ENCODE assay signal across 8 cellular contexts in the genomic region with DNA sequence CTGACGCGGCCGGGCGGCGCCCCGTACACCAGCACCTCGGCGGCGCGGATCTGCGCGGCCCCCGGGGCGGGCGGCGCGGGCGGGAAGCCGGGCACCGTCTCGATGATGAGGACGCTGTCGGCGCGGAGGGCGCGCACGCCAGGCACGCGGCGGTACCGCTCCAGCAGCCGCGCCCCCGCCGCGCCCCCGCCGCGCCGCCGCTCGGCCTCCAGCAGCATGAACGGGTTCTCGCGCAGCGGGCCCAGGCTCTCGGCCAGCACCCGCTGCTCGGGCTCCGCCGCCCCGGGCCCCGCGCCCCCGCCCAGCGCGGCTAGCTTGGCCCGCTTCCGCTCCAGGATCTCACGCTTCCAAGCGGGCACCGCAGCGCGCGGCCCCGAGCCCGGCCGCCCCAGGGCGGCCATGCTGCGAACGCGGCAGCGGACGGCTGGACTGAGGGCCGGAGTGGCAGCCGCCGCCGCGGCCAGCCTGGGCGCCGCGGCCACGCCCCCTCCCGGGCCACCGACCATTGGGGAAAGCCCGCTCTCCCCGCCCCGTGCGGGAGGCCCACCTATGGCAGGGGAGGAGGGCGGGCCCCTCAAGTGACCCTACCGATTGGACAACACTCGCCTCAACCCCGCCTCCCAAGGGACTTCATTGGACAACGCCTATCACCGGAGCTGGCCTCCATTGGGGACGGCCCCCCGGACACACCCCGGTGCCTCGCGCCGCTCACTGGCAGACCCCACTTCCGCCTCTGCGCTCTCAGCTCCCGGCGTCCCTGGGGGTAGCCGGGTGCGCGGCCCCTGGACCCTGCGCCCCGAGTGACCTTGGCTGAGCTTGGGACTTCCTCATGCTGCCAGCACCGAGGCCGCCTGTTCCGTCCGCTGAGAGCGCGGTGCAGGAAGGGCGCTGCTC. TPM values are rescaled to one million over a fixed set of nuclear protein-coding genes. Genes with fewer than 3 reads are reported as not detected.
DNase-seq lines count a peak whose midpoint lies in the region; ATAC-seq and TF ChIP-seq lines count a peak whose summit lies in the region.

A gene with protein sequence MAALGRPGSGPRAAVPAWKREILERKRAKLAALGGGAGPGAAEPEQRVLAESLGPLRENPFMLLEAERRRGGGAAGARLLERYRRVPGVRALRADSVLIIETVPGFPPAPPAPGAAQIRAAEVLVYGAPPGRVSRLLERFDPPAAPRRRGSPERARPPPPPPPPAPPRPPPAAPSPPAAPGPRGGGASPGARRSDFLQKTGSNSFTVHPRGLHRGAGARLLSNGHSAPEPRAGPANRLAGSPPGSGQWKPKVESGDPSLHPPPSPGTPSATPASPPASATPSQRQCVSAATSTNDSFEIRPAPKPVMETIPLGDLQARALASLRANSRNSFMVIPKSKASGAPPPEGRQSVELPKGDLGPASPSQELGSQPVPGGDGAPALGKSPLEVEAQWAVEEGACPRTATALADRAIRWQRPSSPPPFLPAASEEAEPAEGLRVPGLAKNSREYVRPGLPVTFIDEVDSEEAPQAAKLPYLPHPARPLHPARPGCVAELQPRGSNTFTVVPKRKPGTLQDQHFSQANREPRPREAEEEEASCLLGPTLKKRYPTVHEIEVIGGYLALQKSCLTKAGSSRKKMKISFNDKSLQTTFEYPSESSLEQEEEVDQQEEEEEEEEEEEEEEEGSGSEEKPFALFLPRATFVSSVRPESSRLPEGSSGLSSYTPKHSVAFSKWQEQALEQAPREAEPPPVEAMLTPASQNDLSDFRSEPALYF (minus strand): TSS at position 431 of the 894 bp plus-strand sequence. CDS start 30 bp downstream, at position 401.

- H3K36me3 Mint-ChIP-seq in activated T-cell treated with anti-CD3 and anti-CD28 coated beads, Interleukin-2, amount 50 U/mL, for 4 hours (ENCODE audit: insufficient read depth) = no peaks in the 10 kb centered on the region

- H3K4me3 Mint-ChIP-seq in activated T-cell treated with anti-CD3 and anti-CD28 coated beads, Interleukin-2, amount 50 U/mL, for 4 hours = peak within 1 kb of the TSS; percentile 84

- H3K27ac ChIP-seq in muscle layer of colon (ENCODE audit: low read depth, low read length) = peak within 1 kb of the TSS; percentile 73

- H3K9me3 ChIP-seq in muscle layer of colon (ENCODE audit: low read length) = no peaks in the 10 kb centered on the region

- no peaks in the 10 kb centered on the region for H3K36me3 ChIP-seq in muscle layer of colon (ENCODE audit: insufficient read depth, low read length)

- peaks cover 22% of the 10 kb centered on the region for H3K4me1 Mint-ChIP-seq in activated T-cell treated with anti-CD3 and anti-CD28 coated beads, Interleukin-2, amount 50 U/mL, for 4 hours (ENCODE audit: low read depth)

- no peak within 1 kb of the TSS for H3K9ac ChIP-seq in muscle layer of colon (ENCODE audit: low read length)

- H3K4me1 ChIP-seq in muscle layer of colon (ENCODE audit: insufficient read depth, low read length) = peaks cover 51% of the 10 kb centered on the region

- H3K9me3 Mint-ChIP-seq in activated T-cell treated with anti-CD3 and anti-CD28 coated beads, Interleukin-2, amount 50 U/mL, for 4 hours = no peaks in the 10 kb centered on the region

- DNase-seq in DMS153 treated with DMSO at 0.1 percent for 48 hours (lab: John Stamatoyannopoulos, UW; ENCODE audit: unreplicated experiment) (peak; percentile 96), KBM-7 (peak; percentile 99)
- DNase-seq in activated T-cell treated with anti-CD3 and anti-CD28 coated beads, Interleukin-2, amount 50 U/mL, for 4 hours = peak; percentile 97
- peak; percentile 97 for DNase-seq in stimulated activated CD8-positive, alpha-beta memory T cell treated with anti-CD3 and anti-CD28 coated beads, Interleukin-7, amount 100 ng/mL, for 24 hours (ENCODE audit: low read depth)

- in situ Hi-C loops in KBM-7 (cut with MboI; ENCODE audit: low pct_unique_long_range_greater_than_20kb, low sequenced_read_pairs) = no loop called here

- peak within 1 kb of the TSS; percentile 47 to 72 for H3K4me3 ChIP-seq in muscle layer of colon (ENCODE audit: low read depth in 1 of 2, low read length in 2 of 2)

- H3K27me3 Mint-ChIP-seq in activated T-cell treated with anti-CD3 and anti-CD28 coated beads, Interleukin-2, amount 50 U/mL, for 4 hours (ENCODE audit: low read depth) = no peaks in the 10 kb centered on the region

- peak; percentile 81 for ATAC-seq in GM21717 (IDR thresholded peaks at IDR 0.05; ENCODE audit: unreplicated experiment)
- peak; percentile 93 to 96 for ATAC-seq in activated T-cell treated with anti-CD3 and anti-CD28 coated beads, Interleukin-2, amount 50 U/mL, for 4 hours
- ATAC-seq in esophagus mucosa = peak; percentile 93

- H3K27me3 ChIP-seq in muscle layer of colon (ENCODE audit: control insufficient read depth in 1 of 2, insufficient read depth in 2 of 2, low read length in 2 of 2) = no peaks in the 10 kb centered on the region

TF ChIP-seq in PFSK-1, 5 proteins besides CTCF, POLR2A, EP300 and RAD21:
- TF ChIP-seq FOXP2 (optimal IDR thresholded peaks at IDR 0.05; ENCODE audit: borderline replicate concordance, extremely low read depth, extremely low read length, insufficient read depth) (no peak), TAF1 (IDR thresholded peaks at IDR 0.05; ENCODE audit: borderline replicate concordance, insufficient read depth, low read length) (peak; percentile 98), POLR2AphosphoS5 (IDR thresholded peaks at IDR 0.05; ENCODE audit: low read depth, low read length) (peak; percentile 86), SIN3A (IDR thresholded peaks at IDR 0.05; ENCODE audit: borderline replicate concordance, insufficient read depth, low read length) (no peak)
- TF ChIP-seq, protein P1, sequence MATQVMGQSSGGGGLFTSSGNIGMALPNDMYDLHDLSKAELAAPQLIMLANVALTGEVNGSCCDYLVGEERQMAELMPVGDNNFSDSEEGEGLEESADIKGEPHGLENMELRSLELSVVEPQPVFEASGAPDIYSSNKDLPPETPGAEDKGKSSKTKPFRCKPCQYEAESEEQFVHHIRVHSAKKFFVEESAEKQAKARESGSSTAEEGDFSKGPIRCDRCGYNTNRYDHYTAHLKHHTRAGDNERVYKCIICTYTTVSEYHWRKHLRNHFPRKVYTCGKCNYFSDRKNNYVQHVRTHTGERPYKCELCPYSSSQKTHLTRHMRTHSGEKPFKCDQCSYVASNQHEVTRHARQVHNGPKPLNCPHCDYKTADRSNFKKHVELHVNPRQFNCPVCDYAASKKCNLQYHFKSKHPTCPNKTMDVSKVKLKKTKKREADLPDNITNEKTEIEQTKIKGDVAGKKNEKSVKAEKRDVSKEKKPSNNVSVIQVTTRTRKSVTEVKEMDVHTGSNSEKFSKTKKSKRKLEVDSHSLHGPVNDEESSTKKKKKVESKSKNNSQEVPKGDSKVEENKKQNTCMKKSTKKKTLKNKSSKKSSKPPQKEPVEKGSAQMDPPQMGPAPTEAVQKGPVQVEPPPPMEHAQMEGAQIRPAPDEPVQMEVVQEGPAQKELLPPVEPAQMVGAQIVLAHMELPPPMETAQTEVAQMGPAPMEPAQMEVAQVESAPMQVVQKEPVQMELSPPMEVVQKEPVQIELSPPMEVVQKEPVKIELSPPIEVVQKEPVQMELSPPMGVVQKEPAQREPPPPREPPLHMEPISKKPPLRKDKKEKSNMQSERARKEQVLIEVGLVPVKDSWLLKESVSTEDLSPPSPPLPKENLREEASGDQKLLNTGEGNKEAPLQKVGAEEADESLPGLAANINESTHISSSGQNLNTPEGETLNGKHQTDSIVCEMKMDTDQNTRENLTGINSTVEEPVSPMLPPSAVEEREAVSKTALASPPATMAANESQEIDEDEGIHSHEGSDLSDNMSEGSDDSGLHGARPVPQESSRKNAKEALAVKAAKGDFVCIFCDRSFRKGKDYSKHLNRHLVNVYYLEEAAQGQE (IDR thresholded peaks at IDR 0.05; ENCODE audit: insufficient read depth in 1 of 2, low read depth in 2 of 2, low read length in 2 of 2) = 0 out of 4 replicates have a peak, but pooled peaks have one; percentile 14 to 63

RNA-seq across cellular contexts. Expression of the gene that starts here (rescaled TPM):
- polyA plus RNA-seq in PFSK-1 (2012; ENCODE audit: insufficient read length, low read depth) = 36.0 TPM
- 10 to 100 TPM; 15.4 to 15.6 (median 15.5) TPM for total RNA-seq in activated T-cell treated with anti-CD3 and anti-CD28 coated beads, Interleukin-2, amount 50 U/mL, for 4 hours
- total RNA-seq in esophagus mucosa = 20.5 TPM

Comparison
In these comparisons a context has a peak if more than half of its experiments do, and no peak if none do; other contexts are left out.
1. Peak in every context shown above with its lines: DNase-seq, ATAC-seq, H3K4me3 ChIP-seq and H3K27ac ChIP-seq.